ENCODE assay signal across 17 cellular contexts in genomic region chr7:84879936-84880325, GRCh38.
DNase-seq lines count a peak whose midpoint lies in the region; ATAC-seq and TF ChIP-seq lines count a peak whose summit lies in the region.
"Had no signal": no experiment of that assay in that cellular context is flagged by ENCODE, and none has a peak within 500 bp of the region (broad histone marks: within the 10 kb centered on the region; RNA-seq: fewer than 3 reads in every experiment).

No MANE protein-coding gene starts in this region.

- H3K36me3 Mint-ChIP-seq in CD8-positive, alpha-beta memory T cell: no peaks in the 10 kb centered on the region
- no peaks in the 10 kb centered on the region for H3K36me3 Mint-ChIP-seq in T-cell
- no peaks in the 10 kb centered on the region for H3K36me3 Mint-ChIP-seq in stimulated activated effector memory CD8-positive, alpha-beta T cell treated with anti-CD3 and anti-CD28 coated beads, Interleukin-12 subunit alpha, Interleukin-12 subunit beta, amount 100 ng/mL, for 72 hours
- H3K36me3 Mint-ChIP-seq: CD4-positive, CD25-positive, alpha-beta regulatory T cell; CD8-positive, alpha-beta T cell had no signal

- no peaks in the 10 kb centered on the region for H3K79me2 ChIP-seq in GM23248 (ENCODE audit: insufficient read depth)

- WGBS in GM23248 (ENCODE audit: low coverage in 1 of 2, low lambda C conversion rate in 2 of 2, missing lambda C conversion rate in 2 of 2), 2 experiments: 37 to 47% methylated on average over 2 of the region's 2 CpGs

- DNase-seq in CD8-positive, alpha-beta memory T cell: no peak
- DNase-seq in GM23248: no peak
- no peak for DNase-seq in fibroblast of villous mesenchyme (ENCODE audit: low read depth)
- no peak for DNase-seq in NCI-H1930 (lab: John Stamatoyannopoulos, UW)
- DNase-seq in T-cell: no peak
- no peak for DNase-seq in stimulated activated effector memory CD8-positive, alpha-beta T cell treated with anti-CD3 and anti-CD28 coated beads, Interleukin-12 subunit alpha, Interleukin-12 subunit beta, amount 100 ng/mL, for 72 hours (ENCODE audit: low spot score in 2 of 2)
- DNase-seq: C1 segment of cervical spinal cord; CD4-positive, CD25-positive, alpha-beta regulatory T cell; CD8-positive, alpha-beta T cell; DMS 273 treated with DMSO at 0.1 percent for 48 hours; DMS79; EL; GDM1; GOT3; HFFc6 had no signal

- in situ Hi-C loops in GM23248 (cut with MboI): no loop called here

- H4K20me1 ChIP-seq in GM23248 (ENCODE audit: insufficient read depth): no peaks in the 10 kb centered on the region

- H3K9me3 Mint-ChIP-seq in CD8-positive, alpha-beta memory T cell: peaks cover 2 to 14% (median 5%) of the 10 kb centered on the region in 5 donors
- H3K9me3 Mint-ChIP-seq in T-cell: peaks cover 0 to 17% (median 0%) of the 10 kb centered on the region in 3 donors
- peaks cover 11% of the 10 kb centered on the region for H3K9me3 Mint-ChIP-seq in stimulated activated effector memory CD8-positive, alpha-beta T cell treated with anti-CD3 and anti-CD28 coated beads, Interleukin-12 subunit alpha, Interleukin-12 subunit beta, amount 100 ng/mL, for 72 hours
- H3K9me3 Mint-ChIP-seq: HFFc6 had no signal

- no peak overlapping the region for H3K4me2 ChIP-seq in GM23248 (ENCODE audit: unreplicated experiment)

- no peak overlapping the region for H3K4me3 ChIP-seq in CD8-positive, alpha-beta memory T cell (ENCODE audit: low read length)
- no peak overlapping the region for H3K4me3 ChIP-seq in GM23248
- H3K4me3 ChIP-seq in fibroblast of villous mesenchyme (ENCODE audit: low read depth, low read length): peak overlapping the region; percentile 67
- H3K4me3 ChIP-seq: GM12878, HAP-1 had no signal

- H3K9ac ChIP-seq in GM23248: no peak overlapping the region

- H3K4me1 ChIP-seq in CD8-positive, alpha-beta memory T cell (ENCODE audit: insufficient read depth, low read length): no peaks in the 10 kb centered on the region
- no peaks in the 10 kb centered on the region for H3K4me1 ChIP-seq in GM23248 (ENCODE audit: insufficient read depth)
- H3K4me1 ChIP-seq: HAP-1 had no signal

- H3K4me3 Mint-ChIP-seq in CD8-positive, alpha-beta memory T cell: no peak overlapping the region
- no peak overlapping the region for H3K4me3 Mint-ChIP-seq in T-cell
- H3K4me3 Mint-ChIP-seq in stimulated activated effector memory CD8-positive, alpha-beta T cell treated with anti-CD3 and anti-CD28 coated beads, Interleukin-12 subunit alpha, Interleukin-12 subunit beta, amount 100 ng/mL, for 72 hours: no peak overlapping the region
- H3K4me3 Mint-ChIP-seq: CD4-positive, CD25-positive, alpha-beta regulatory T cell; CD8-positive, alpha-beta T cell; HFFc6 had no signal

- peak overlapping the region; percentile 48 for H3K27ac ChIP-seq in CD8-positive, alpha-beta memory T cell (ENCODE audit: low read depth, low read length)
- no peak overlapping the region for H3K27ac ChIP-seq in GM23248

- H3K27me3 Mint-ChIP-seq in CD8-positive, alpha-beta memory T cell: no peaks in the 10 kb centered on the region
- H3K27me3 Mint-ChIP-seq in T-cell: no peaks in the 10 kb centered on the region
- H3K27me3 Mint-ChIP-seq: CD4-positive, CD25-positive, alpha-beta regulatory T cell had no signal

- H2AFZ ChIP-seq in GM23248: 0 out of 2 replicates have a peak overlapping the region, but pooled peaks have one; percentile 1

- no peak overlapping the region for H3K27ac Mint-ChIP-seq in CD8-positive, alpha-beta memory T cell
- H3K27ac Mint-ChIP-seq in T-cell: no peak overlapping the region
- H3K27ac Mint-ChIP-seq in stimulated activated effector memory CD8-positive, alpha-beta T cell treated with anti-CD3 and anti-CD28 coated beads, Interleukin-12 subunit alpha, Interleukin-12 subunit beta, amount 100 ng/mL, for 72 hours: no peak overlapping the region
- H3K27ac Mint-ChIP-seq: CD4-positive, CD25-positive, alpha-beta regulatory T cell; CD8-positive, alpha-beta T cell; HFFc6 had no signal

- POLR2A ChIA-PET in CD8-positive, alpha-beta memory T cell (lab: Charles Lee): no interaction called here
- POLR2A ChIA-PET in T-cell (lab: Charles Lee): no interaction called here

- H3K9me3 ChIP-seq in CD8-positive, alpha-beta memory T cell (ENCODE audit: low read length): no peaks in the 10 kb centered on the region
- no peaks in the 10 kb centered on the region for H3K9me3 ChIP-seq in GM23248 (ENCODE audit: low read depth)
- H3K9me3 ChIP-seq: HAP-1 had no signal

- no peak for ATAC-seq in T-cell (replicated peaks in 1 of 4)
- no peak for ATAC-seq in stimulated activated effector memory CD8-positive, alpha-beta T cell treated with anti-CD3 and anti-CD28 coated beads, Interleukin-12 subunit alpha, Interleukin-12 subunit beta, amount 100 ng/mL, for 72 hours
- ATAC-seq: CD8-positive, alpha-beta T cell; GM12878 had no signal

- CTCF ChIA-PET in CD8-positive, alpha-beta memory T cell (lab: Charles Lee): no interaction called here
- CTCF ChIA-PET in T-cell (lab: Charles Lee): no interaction called here

- no peaks in the 10 kb centered on the region for H3F3A ChIP-seq in GM23248 (ENCODE audit: insufficient read depth)

- no peaks in the 10 kb centered on the region for H3K36me3 ChIP-seq in CD8-positive, alpha-beta memory T cell (ENCODE audit: insufficient read depth, low read length)
- H3K36me3 ChIP-seq in GM23248 (ENCODE audit: low read depth): no peaks in the 10 kb centered on the region
- H3K36me3 ChIP-seq: HAP-1 had no signal

- H3K27me3 ChIP-seq in CD8-positive, alpha-beta memory T cell (ENCODE audit: insufficient read depth, low read length, poor library complexity, severe bottlenecking): no peaks in the 10 kb centered on the region
- H3K27me3 ChIP-seq in GM23248 (replicated peaks; ENCODE audit: insufficient read depth): no peaks in the 10 kb centered on the region

- H3K4me1 Mint-ChIP-seq in CD8-positive, alpha-beta memory T cell: no peaks in the 10 kb centered on the region
- H3K4me1 Mint-ChIP-seq in T-cell: no peaks in the 10 kb centered on the region
- no peaks in the 10 kb centered on the region for H3K4me1 Mint-ChIP-seq in stimulated activated effector memory CD8-positive, alpha-beta T cell treated with anti-CD3 and anti-CD28 coated beads, Interleukin-12 subunit alpha, Interleukin-12 subunit beta, amount 100 ng/mL, for 72 hours
- H3K4me1 Mint-ChIP-seq: CD4-positive, CD25-positive, alpha-beta regulatory T cell had no signal

- TF ChIP-seq CTCF in fibroblast of villous mesenchyme (IDR thresholded peaks at IDR 0.05; ENCODE audit: insufficient read depth, low read depth, low read length): no peak

- no peaks in the 10 kb centered on the region for H3K9me2 ChIP-seq in GM23248 (ENCODE audit: insufficient read depth)
